Comparison of ENCODE assay signal across 24 cellular contexts in the genomic region with DNA sequence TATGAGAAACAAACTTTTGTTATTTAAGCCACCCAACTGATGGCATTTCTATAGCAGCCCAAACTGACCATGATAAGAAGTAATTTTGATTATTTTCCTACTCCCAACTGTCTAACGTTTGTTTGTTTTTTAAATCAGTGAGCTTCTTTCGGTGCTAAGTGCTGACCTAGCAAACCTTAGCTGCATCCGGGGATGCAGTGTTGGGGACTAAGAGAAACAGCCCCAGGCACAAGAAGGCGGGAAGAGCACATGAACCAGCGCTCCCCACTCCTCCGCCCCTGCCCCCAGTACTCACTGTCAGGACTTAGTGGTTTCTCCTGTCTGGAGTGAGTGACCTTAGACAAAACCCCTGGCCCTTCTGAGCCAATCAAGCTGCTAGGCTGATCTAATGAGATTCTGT.
"Had no signal": no experiment of that assay in that cellular context is flagged by ENCODE, and none has a peak within 500 bp of the region (broad histone marks: within the 10 kb centered on the region; RNA-seq: fewer than 3 reads in every experiment).

No MANE protein-coding gene starts in this region.

- H3K27me3 ChIP-seq: hepatocyte, neural progenitor cell, neutrophil, ovary, right atrium auricular region, spleen, suprapubic skin, tibial artery, upper lobe of right lung had no signal

- H3K4me3 ChIP-seq: hepatocyte, left ventricle myocardium inferior, lung, neural progenitor cell, ovary, right atrium auricular region, skin epidermis, spleen, suprapubic skin, thoracic aorta, tibial artery, upper lobe of right lung had no signal

- H3K9ac ChIP-seq: neural progenitor cell had no signal

- DNase-seq: islet precursor cell; left ventricle myocardium inferior; naive B cell; natural killer cell; nephron progenitor cell; occipital lobe; ovary; spleen; stimulated activated CD4-positive, alpha-beta T cell treated with anti-CD3 and anti-CD28 coated beads, Interleukin-4, amount 100 ng/mL, for 24 hours; stimulated activated naive CD4-positive, alpha-beta T cell; tibial artery; trophoblast cell; upper lobe of right lung had no signal

- ATAC-seq: natural killer cell; sciatic nerve; stimulated activated effector memory CD8-positive, alpha-beta T cell treated with anti-CD3 and anti-CD28 coated beads, Interleukin-12 subunit alpha, Interleukin-12 subunit beta, amount 100 ng/mL, for 72 hours; upper lobe of right lung had no signal

- FAIRE-seq: urothelium cell line had no signal

- H3K4me1 ChIP-seq: left ventricle myocardium inferior, neural progenitor cell, right atrium auricular region, spleen, suprapubic skin, tibial artery, upper lobe of right lung had no signal

- H3K9me3 ChIP-seq: neutrophil, suprapubic skin, thoracic aorta, upper lobe of right lung had no signal

- H3K79me2 ChIP-seq: hepatocyte had no signal

- H3K27ac ChIP-seq: hepatocyte, left ventricle myocardium inferior, neural progenitor cell, neutrophil, ovary, right atrium auricular region, skin epidermis, spleen, suprapubic skin, thoracic aorta, tibial artery, upper lobe of right lung had no signal

- H2AFZ ChIP-seq: hepatocyte, neural progenitor cell had no signal

- H3K36me3 ChIP-seq: left ventricle myocardium inferior, neural progenitor cell, neutrophil, ovary, right atrium auricular region, spleen, suprapubic skin, thoracic aorta, tibial artery, upper lobe of right lung had no signal

- H3K4me2 ChIP-seq: hepatocyte, neural progenitor cell had no signal
